9 cellular contexts compared by ENCODE assay signal in the genomic region with DNA sequence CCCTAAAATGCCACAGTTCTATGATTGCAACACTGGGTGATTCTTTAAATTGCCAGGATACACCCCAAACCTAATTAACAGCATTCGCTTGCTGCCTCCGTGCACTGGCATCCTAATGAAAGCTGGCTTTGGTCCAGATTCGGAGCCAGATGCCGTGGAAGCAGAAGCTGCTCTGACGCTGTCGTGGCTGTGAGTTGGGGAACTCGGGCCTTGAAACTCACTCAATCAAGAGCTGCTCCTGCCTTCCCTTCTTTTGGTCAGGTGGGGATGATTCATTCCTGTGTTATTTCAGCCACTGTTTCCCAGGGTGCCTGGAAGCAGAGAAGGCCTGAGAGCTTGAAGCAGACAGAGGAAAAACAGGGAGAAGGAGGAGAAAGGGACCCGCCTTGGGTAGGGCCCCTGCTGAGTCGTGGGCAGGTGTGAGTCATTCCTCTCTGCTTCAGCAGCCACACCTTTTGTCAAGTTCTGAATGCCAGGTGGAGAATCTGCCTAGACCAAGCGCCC. TPM values are rescaled to one million over a fixed set of nuclear protein-coding genes. Genes with fewer than 3 reads are reported as not detected.
DNase-seq lines count a peak whose midpoint lies in the region; ATAC-seq, FAIRE-seq and TF ChIP-seq lines count a peak whose summit lies in the region.
"Had no signal": no experiment of that assay in that cellular context is flagged by ENCODE, and none has a peak within 500 bp of the region (broad histone marks: within the 10 kb centered on the region; RNA-seq: fewer than 3 reads in every experiment).

No MANE protein-coding gene starts in this region.

- DNase-seq in activated T-cell treated with anti-CD3 and anti-CD28 coated beads for 48 hours (ENCODE audit: low read depth) (peak; percentile 4), activated T-cell treated with anti-CD3 and anti-CD28 coated beads for 4 hours (no peak), NCI-H2227 (lab: John Stamatoyannopoulos, UW; ENCODE audit: unreplicated experiment) (peak; percentile 48), bronchial epithelial cell (ENCODE audit: low read depth) (peak; percentile 100), mesendoderm (peak; percentile 98)
- no peak for DNase-seq in stimulated activated naive CD4-positive, alpha-beta T cell (lab: John Stamatoyannopoulos, UW)
- DNase-seq: DND-41 had no signal

- no peak overlapping the region for H2BK5ac ChIP-seq in mesendoderm (ENCODE audit: low read length)

- H3K56ac ChIP-seq in mesendoderm (ENCODE audit: low read length): peak overlapping the region; percentile 51

- H3K27me3 ChIP-seq in bronchial epithelial cell (ENCODE audit: control insufficient read depth, insufficient read depth, low read length): no peaks in the 10 kb centered on the region
- no peaks in the 10 kb centered on the region for H3K27me3 ChIP-seq in mesendoderm (ENCODE audit: insufficient read depth, low read length, poor library complexity)

- no peak overlapping the region for H3K4ac ChIP-seq in mesendoderm (ENCODE audit: low read depth, low read length)

- H3K4me1 ChIP-seq in mesendoderm (ENCODE audit: control insufficient read depth, low read depth, low read length): peaks cover 2% of the 10 kb centered on the region

- no peak overlapping the region for H3K23ac ChIP-seq in mesendoderm (ENCODE audit: low read length)

- H3K4me2 ChIP-seq in mesendoderm (ENCODE audit: low read length): no peak overlapping the region

- peak; percentile 66 for FAIRE-seq in bronchial epithelial cell (lab: Jason Lieb, UNC)

- ATAC-seq in HG03520 (IDR thresholded peaks at IDR 0.05; ENCODE audit: unreplicated experiment): no peak
- ATAC-seq in HG03439 (IDR thresholded peaks at IDR 0.05; ENCODE audit: unreplicated experiment): no peak

- H3K79me1 ChIP-seq in mesendoderm (ENCODE audit: low read length): no peaks in the 10 kb centered on the region

- H4K8ac ChIP-seq in mesendoderm (ENCODE audit: low read depth, low read length): no peak overlapping the region

- no peak overlapping the region for H2BK120ac ChIP-seq in mesendoderm (ENCODE audit: low read depth, low read length)

- WGBS in mesendoderm (ENCODE audit: extremely low coverage, insufficient coverage, low lambda C conversion rate): no CpG with 5 or more reads among the region's 10 CpGs

- no peak overlapping the region for H4K5ac ChIP-seq in mesendoderm (ENCODE audit: low read length)

- H3K18ac ChIP-seq in mesendoderm (ENCODE audit: low read length): no peak overlapping the region

- no peaks in the 10 kb centered on the region for H3K36me3 ChIP-seq in bronchial epithelial cell (ENCODE audit: control insufficient read depth, insufficient read depth, low read length)
- H3K36me3 ChIP-seq in mesendoderm (ENCODE audit: control insufficient read depth, insufficient read depth, low read length): no peaks in the 10 kb centered on the region

- H3K4me3 ChIP-seq in bronchial epithelial cell (ENCODE audit: low read depth, low read length) (no peak overlapping the region), mesendoderm (ENCODE audit: low read length) (no peak overlapping the region)

- H3K9ac ChIP-seq in mesendoderm (ENCODE audit: low read length): peak overlapping the region; percentile 17

- no peak for TF ChIP-seq CTCF in bronchial epithelial cell (IDR thresholded peaks at IDR 0.05; ENCODE audit: insufficient read depth, low read length, severe bottlenecking)

- no peak overlapping the region for H2BK15ac ChIP-seq in mesendoderm (replicated peaks; ENCODE audit: low read depth)

- peak overlapping the region; percentile 52 for H3K27ac ChIP-seq in mesendoderm (ENCODE audit: low read depth, low read length)

- H3K79me2 ChIP-seq in mesendoderm (ENCODE audit: control insufficient read depth, insufficient read depth, low read length): no peaks in the 10 kb centered on the region

- H2AK5ac ChIP-seq in mesendoderm (ENCODE audit: low read length): no peak overlapping the region

RNA-seq across cellular contexts. Expression of gene DSP, which starts 36.2 kb away (rescaled TPM):
- total RNA-seq in bronchial epithelial cell: 394 and 699 TPM in 2 replicates
- 19.9 TPM for polyA plus RNA-seq in mesendoderm (2013, experiment 1 of 2)
- 19.4 TPM for polyA plus RNA-seq in mesendoderm (2013, experiment 2 of 2)

Comparison
In these comparisons a context has a peak if more than half of its experiments do, and no peak if none do; other contexts are left out.
1. DNase-seq: peak in activated T-cell treated with anti-CD3 and anti-CD28 coated beads for 48 hours (single experiment), NCI-H2227 (single experiment), bronchial epithelial cell (single experiment) and mesendoderm (single experiment); none in activated T-cell treated with anti-CD3 and anti-CD28 coated beads for 4 hours (single experiment) and stimulated activated naive CD4-positive, alpha-beta T cell (0 of 6).